Comparison of ENCODE assay signal across 24 cellular contexts in the genomic region with DNA sequence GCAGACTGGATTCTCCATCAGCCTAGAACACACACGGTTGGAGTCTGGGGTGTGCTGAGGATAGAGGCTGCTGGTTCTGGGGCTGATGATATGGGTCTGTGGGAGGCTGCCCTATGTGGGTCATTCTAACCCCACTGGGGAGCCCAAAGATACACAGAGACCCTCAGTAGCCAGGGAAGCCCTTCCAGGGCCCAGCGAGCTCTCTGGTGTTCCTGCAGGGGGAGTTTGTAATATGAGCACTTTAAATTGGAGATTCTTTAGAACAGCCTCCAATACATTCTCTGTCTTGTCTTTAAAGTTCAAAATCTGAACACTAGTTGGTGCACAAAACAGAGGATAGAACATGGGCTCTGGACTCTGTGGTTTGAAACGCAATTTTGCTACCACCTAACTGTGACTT. TPM values are rescaled to one million over a fixed set of nuclear protein-coding genes. Genes with fewer than 3 reads are reported as not detected.
"Had no signal": no experiment of that assay in that cellular context is flagged by ENCODE, and none has a peak within 500 bp of the region (broad histone marks: within the 10 kb centered on the region; RNA-seq: fewer than 3 reads in every experiment).

No MANE protein-coding gene starts in this region.

- H3K27ac ChIP-seq: epithelial cell of prostate, tibial nerve, uterus had no signal

- H3K27me3 ChIP-seq: adrenal gland, tibial nerve, uterus had no signal

- H3K27me3 Mint-ChIP-seq: natural killer cell treated with Interleukin-12 subunit alpha and Interleukin-12 subunit beta and Interleukin-15 and Interleukin-18, amount 100 ng/mL, for 72 hours; stimulated activated naive CD8-positive, alpha-beta T cell treated with anti-CD3 and anti-CD28 coated beads, Interleukin-15, Interleukin-2, amounts not matched to agents 100 ng/mL and 50 ng/mL, for 24 hours had no signal

- ATAC-seq: activated naive CD4-positive, alpha-beta T cell treated with anti-CD3 and anti-CD28 coated beads, Interleukin-2, amount 50 U/mL, for 72 hours; activated T-cell treated with anti-CD3 and anti-CD28 coated beads, Interleukin-2, amount 50 U/mL, for 72 hours; left lobe of liver had no signal

- H3K9me3 Mint-ChIP-seq: activated T-cell treated with anti-CD3 and anti-CD28 coated beads, Interleukin-2, amount 50 U/mL, for 72 hours; natural killer cell treated with Interleukin-12 subunit alpha and Interleukin-12 subunit beta and Interleukin-15 and Interleukin-18, amount 100 ng/mL, for 72 hours; stimulated activated naive CD8-positive, alpha-beta T cell treated with anti-CD3 and anti-CD28 coated beads, Interleukin-15, Interleukin-2, amounts not matched to agents 100 ng/mL and 50 ng/mL, for 24 hours had no signal

- H3K4me1 ChIP-seq: tibial nerve, uterus had no signal

- H3K9me3 ChIP-seq: adrenal gland, tibial nerve, uterus had no signal

- DNase-seq: activated CD4-positive, alpha-beta T cell treated with anti-CD3 and anti-CD28 coated beads for 1 hour; activated effector memory CD4-positive, alpha-beta T cell treated with anti-CD3 and anti-CD28 coated beads, Interleukin-2, amount 50 U/mL, for 16 hours; activated T-cell treated with anti-CD3 and anti-CD28 coated beads, Interleukin-2, amount 50 U/mL, for 72 hours; head of caudate nucleus; kidney; nucleus accumbens; posterior cingulate gyrus; retina; stimulated activated CD4-positive, alpha-beta T cell treated with anti-CD3 and anti-CD28 coated beads, Interleukin-2, amount 100 ng/mL, for 24 hours; T-helper 1 cell; uterus had no signal

- H3K27ac Mint-ChIP-seq: activated T-cell treated with anti-CD3 and anti-CD28 coated beads, Interleukin-2, amount 50 U/mL, for 72 hours; natural killer cell treated with Interleukin-12 subunit alpha and Interleukin-12 subunit beta and Interleukin-15 and Interleukin-18, amount 100 ng/mL, for 72 hours; stimulated activated naive CD8-positive, alpha-beta T cell treated with anti-CD3 and anti-CD28 coated beads, Interleukin-15, Interleukin-2, amounts not matched to agents 100 ng/mL and 50 ng/mL, for 24 hours had no signal

- H3K4me3 ChIP-seq: adrenal gland, lung, tibial nerve, uterus had no signal

- H3K4me3 Mint-ChIP-seq: activated T-cell treated with anti-CD3 and anti-CD28 coated beads, Interleukin-2, amount 50 U/mL, for 72 hours; natural killer cell treated with Interleukin-12 subunit alpha and Interleukin-12 subunit beta and Interleukin-15 and Interleukin-18, amount 100 ng/mL, for 72 hours; stimulated activated naive CD8-positive, alpha-beta T cell treated with anti-CD3 and anti-CD28 coated beads, Interleukin-15, Interleukin-2, amounts not matched to agents 100 ng/mL and 50 ng/mL, for 24 hours had no signal

- H3K36me3 ChIP-seq: uterus had no signal

RNA-seq across cellular contexts. Expression of gene ACTL7A, which starts 2.4 kb away (rescaled TPM):
- total RNA-seq: activated CD8-positive, alpha-beta memory T cell treated with anti-CD3 and anti-CD28 coated beads for 36 hours; activated naive CD4-positive, alpha-beta T cell treated with anti-CD3 and anti-CD28 coated beads, Interleukin-2, amount 50 U/mL, for 72 hours; activated T-cell treated with anti-CD3 and anti-CD28 coated beads, Interleukin-2, amount 50 U/mL, for 72 hours; adrenal gland; astrocyte; cerebellum; dermis microvascular lymphatic vessel endothelial cell; frontal cortex; kidney; left lobe of liver; lung; natural killer cell treated with Interleukin-12 subunit alpha and Interleukin-12 subunit beta and Interleukin-15 and Interleukin-18, amount 100 ng/mL, for 72 hours; tibial nerve; uterus had no signal

RNA-seq across cellular contexts. Expression of gene ACTL7B, which starts 8.7 kb away (rescaled TPM):
- total RNA-seq: activated CD8-positive, alpha-beta memory T cell treated with anti-CD3 and anti-CD28 coated beads for 36 hours; astrocyte; cerebellum; dermis microvascular lymphatic vessel endothelial cell; frontal cortex; kidney; left lobe of liver; lung; natural killer cell treated with Interleukin-12 subunit alpha and Interleukin-12 subunit beta and Interleukin-15 and Interleukin-18, amount 100 ng/mL, for 72 hours; tibial nerve; uterus had no signal
